1 cellular context compared by ENCODE assay signal in the genomic region with DNA sequence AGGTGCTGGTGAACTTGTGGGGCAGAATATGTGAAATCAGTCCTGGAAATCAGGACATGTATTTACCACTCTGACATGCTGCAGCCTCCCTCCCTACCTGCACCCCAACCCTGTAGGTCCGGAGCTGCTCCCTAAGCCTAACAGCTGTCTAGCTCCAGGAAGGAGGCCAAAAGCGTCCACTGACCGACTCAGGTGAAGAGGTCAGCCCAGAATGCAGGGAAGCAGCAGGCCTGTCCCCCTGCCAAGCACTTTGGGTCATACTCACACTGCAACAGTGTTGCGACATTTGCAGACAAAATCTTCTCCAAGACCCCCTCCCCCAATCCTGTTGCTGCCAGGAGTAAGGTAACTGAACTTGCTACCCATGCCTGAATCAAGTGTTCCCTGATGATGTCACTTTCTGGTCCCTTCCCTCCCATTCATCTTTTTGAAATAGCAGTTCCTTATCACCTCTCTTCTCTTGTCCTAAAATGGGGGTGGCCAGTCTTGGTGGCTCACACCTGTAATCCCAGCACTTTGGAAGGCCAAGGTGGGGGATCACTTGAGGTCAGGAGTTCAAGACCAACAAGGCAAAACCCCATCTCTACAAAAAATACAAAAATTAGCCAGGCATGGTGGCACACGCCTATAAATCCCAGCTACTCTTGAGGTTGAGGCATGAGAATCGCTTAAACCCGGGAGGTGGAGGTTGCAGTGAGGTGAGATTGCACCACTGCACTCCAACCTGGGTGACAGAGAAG.
A peak's percentile ranks its signal among the peaks of the same experiment; 100 is the strongest.
TF ChIP-seq lines count a peak whose summit lies in the region.

No MANE protein-coding gene starts in this region.

TF ChIP-seq in HepG2, 621 proteins besides CTCF, POLR2A, EP300 and RAD21 (continued from another document and continues in another):
- TF ChIP-seq, protein P1, sequence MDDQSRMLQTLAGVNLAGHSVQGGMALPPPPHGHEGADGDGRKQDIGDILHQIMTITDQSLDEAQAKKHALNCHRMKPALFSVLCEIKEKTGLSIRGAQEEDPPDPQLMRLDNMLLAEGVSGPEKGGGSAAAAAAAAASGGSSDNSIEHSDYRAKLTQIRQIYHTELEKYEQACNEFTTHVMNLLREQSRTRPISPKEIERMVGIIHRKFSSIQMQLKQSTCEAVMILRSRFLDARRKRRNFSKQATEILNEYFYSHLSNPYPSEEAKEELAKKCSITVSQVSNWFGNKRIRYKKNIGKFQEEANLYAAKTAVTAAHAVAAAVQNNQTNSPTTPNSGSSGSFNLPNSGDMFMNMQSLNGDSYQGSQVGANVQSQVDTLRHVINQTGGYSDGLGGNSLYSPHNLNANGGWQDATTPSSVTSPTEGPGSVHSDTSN (CRISPR knock-in tag; IDR thresholded peaks at IDR 0.05; ENCODE audit: borderline replicate concordance): no peak
- TF ChIP-seq, protein P2, sequence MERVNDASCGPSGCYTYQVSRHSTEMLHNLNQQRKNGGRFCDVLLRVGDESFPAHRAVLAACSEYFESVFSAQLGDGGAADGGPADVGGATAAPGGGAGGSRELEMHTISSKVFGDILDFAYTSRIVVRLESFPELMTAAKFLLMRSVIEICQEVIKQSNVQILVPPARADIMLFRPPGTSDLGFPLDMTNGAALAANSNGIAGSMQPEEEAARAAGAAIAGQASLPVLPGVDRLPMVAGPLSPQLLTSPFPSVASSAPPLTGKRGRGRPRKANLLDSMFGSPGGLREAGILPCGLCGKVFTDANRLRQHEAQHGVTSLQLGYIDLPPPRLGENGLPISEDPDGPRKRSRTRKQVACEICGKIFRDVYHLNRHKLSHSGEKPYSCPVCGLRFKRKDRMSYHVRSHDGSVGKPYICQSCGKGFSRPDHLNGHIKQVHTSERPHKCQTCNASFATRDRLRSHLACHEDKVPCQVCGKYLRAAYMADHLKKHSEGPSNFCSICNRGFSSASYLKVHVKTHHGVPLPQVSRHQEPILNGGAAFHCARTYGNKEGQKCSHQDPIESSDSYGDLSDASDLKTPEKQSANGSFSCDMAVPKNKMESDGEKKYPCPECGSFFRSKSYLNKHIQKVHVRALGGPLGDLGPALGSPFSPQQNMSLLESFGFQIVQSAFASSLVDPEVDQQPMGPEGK (CRISPR knock-in tag; IDR thresholded peaks at IDR 0.05): 0 out of 2 replicates have a peak, but pooled peaks have one; percentile 12
- TF ChIP-seq THAP11 (CRISPR knock-in tag; IDR thresholded peaks at IDR 0.05) (no peak), ZNF564 (CRISPR knock-in tag; IDR thresholded peaks at IDR 0.05) (no peak), FOXM1 (CRISPR knock-in tag; IDR thresholded peaks at IDR 0.05) (no peak), ZNF138 (CRISPR knock-in tag; IDR thresholded peaks at IDR 0.05; ENCODE audit: low read depth) (no peak), SAP130 (CRISPR knock-in tag; IDR thresholded peaks at IDR 0.05; ENCODE audit: low read depth) (no peak), FOXK1 (CRISPR knock-in tag; IDR thresholded peaks at IDR 0.05; ENCODE audit: borderline replicate concordance, low read depth) (no peak), NFE2L2 (IDR thresholded peaks at IDR 0.05; ENCODE audit: low read length) (no peak), POLR2G (IDR thresholded peaks at IDR 0.05; ENCODE audit: low read depth, low read length) (no peak), HES4 (CRISPR knock-in tag; IDR thresholded peaks at IDR 0.05; ENCODE audit: borderline replicate concordance) (peak; percentile 71; the same call in 1 of the 2 replicates), BCL6 (CRISPR knock-in tag; IDR thresholded peaks at IDR 0.05) (0 out of 2 replicates have a peak, but pooled peaks have one; percentile 8), ZNF547 (CRISPR knock-in tag; IDR thresholded peaks at IDR 0.05) (0 out of 2 replicates have a peak, but pooled peaks have one; percentile 17), SALL2 (CRISPR knock-in tag; IDR thresholded peaks at IDR 0.05) (no peak), ZNF264 (CRISPR knock-in tag; IDR thresholded peaks at IDR 0.05) (no peak), DPF2 (CRISPR knock-in tag; IDR thresholded peaks at IDR 0.05; ENCODE audit: borderline replicate concordance, low read depth) (no peak), ZNF773 (CRISPR knock-in tag; IDR thresholded peaks at IDR 0.05; ENCODE audit: borderline replicate concordance) (no peak), MIXL1 (CRISPR knock-in tag; IDR thresholded peaks at IDR 0.05) (no peak), ZNF251 (CRISPR knock-in tag; IDR thresholded peaks at IDR 0.05) (no peak), ZNF761 (CRISPR knock-in tag; conservative IDR thresholded peaks at IDR 0.05) (no peak), ZNF431 (CRISPR knock-in tag; IDR thresholded peaks at IDR 0.05; ENCODE audit: borderline replicate concordance, low read depth) (0 out of 2 replicates have a peak, but pooled peaks have one; percentile 61), U2AF2 (IDR thresholded peaks at IDR 0.05; ENCODE audit: low read depth, low read length) (no peak)
- TF ChIP-seq, protein P3, sequence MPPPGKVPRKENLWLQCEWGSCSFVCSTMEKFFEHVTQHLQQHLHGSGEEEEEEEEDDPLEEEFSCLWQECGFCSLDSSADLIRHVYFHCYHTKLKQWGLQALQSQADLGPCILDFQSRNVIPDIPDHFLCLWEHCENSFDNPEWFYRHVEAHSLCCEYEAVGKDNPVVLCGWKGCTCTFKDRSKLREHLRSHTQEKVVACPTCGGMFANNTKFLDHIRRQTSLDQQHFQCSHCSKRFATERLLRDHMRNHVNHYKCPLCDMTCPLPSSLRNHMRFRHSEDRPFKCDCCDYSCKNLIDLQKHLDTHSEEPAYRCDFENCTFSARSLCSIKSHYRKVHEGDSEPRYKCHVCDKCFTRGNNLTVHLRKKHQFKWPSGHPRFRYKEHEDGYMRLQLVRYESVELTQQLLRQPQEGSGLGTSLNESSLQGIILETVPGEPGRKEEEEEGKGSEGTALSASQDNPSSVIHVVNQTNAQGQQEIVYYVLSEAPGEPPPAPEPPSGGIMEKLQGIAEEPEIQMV (CRISPR knock-in tag; IDR thresholded peaks at IDR 0.05; ENCODE audit: low read depth): no peak
- TF ChIP-seq, protein P4, sequence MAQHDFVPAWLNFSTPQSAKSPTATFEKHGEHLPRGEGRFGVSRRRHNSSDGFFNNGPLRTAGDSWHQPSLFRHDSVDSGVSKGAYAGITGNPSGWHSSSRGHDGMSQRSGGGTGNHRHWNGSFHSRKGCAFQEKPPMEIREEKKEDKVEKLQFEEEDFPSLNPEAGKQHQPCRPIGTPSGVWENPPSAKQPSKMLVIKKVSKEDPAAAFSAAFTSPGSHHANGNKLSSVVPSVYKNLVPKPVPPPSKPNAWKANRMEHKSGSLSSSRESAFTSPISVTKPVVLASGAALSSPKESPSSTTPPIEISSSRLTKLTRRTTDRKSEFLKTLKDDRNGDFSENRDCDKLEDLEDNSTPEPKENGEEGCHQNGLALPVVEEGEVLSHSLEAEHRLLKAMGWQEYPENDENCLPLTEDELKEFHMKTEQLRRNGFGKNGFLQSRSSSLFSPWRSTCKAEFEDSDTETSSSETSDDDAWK (CRISPR knock-in tag; IDR thresholded peaks at IDR 0.05): no peak
- TF ChIP-seq, protein P5, sequence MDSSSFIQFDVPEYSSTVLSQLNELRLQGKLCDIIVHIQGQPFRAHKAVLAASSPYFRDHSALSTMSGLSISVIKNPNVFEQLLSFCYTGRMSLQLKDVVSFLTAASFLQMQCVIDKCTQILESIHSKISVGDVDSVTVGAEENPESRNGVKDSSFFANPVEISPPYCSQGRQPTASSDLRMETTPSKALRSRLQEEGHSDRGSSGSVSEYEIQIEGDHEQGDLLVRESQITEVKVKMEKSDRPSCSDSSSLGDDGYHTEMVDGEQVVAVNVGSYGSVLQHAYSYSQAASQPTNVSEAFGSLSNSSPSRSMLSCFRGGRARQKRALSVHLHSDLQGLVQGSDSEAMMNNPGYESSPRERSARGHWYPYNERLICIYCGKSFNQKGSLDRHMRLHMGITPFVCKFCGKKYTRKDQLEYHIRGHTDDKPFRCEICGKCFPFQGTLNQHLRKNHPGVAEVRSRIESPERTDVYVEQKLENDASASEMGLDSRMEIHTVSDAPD (CRISPR knock-in tag; IDR thresholded peaks at IDR 0.05): no peak
- TF ChIP-seq, protein P6, sequence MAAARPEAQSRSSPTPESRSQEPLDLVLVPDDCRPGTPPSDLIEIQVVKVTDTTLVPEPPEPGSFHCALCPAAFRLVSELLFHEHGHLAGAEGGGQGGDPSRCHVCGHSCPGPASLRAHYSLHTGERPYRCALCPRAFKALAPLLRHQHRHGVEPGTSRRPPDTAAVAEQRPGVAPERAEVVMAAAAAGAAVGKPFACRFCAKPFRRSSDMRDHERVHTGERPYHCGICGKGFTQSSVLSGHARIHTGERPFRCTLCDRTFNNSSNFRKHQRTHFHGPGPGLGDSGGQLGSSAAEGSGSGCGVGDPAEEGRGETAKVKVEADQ (CRISPR knock-in tag; IDR thresholded peaks at IDR 0.05; ENCODE audit: borderline replicate concordance): 0 out of 2 replicates have a peak, but pooled peaks have one; percentile 73
- TF ChIP-seq, protein P7, sequence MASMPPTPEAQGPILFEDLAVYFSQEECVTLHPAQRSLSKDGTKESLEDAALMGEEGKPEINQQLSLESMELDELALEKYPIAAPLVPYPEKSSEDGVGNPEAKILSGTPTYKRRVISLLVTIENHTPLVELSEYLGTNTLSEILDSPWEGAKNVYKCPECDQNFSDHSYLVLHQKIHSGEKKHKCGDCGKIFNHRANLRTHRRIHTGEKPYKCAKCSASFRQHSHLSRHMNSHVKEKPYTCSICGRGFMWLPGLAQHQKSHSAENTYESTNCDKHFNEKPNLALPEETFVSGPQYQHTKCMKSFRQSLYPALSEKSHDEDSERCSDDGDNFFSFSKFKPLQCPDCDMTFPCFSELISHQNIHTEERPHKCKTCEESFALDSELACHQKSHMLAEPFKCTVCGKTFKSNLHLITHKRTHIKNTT (CRISPR knock-in tag; IDR thresholded peaks at IDR 0.05): no peak
- TF ChIP-seq, protein P8, sequence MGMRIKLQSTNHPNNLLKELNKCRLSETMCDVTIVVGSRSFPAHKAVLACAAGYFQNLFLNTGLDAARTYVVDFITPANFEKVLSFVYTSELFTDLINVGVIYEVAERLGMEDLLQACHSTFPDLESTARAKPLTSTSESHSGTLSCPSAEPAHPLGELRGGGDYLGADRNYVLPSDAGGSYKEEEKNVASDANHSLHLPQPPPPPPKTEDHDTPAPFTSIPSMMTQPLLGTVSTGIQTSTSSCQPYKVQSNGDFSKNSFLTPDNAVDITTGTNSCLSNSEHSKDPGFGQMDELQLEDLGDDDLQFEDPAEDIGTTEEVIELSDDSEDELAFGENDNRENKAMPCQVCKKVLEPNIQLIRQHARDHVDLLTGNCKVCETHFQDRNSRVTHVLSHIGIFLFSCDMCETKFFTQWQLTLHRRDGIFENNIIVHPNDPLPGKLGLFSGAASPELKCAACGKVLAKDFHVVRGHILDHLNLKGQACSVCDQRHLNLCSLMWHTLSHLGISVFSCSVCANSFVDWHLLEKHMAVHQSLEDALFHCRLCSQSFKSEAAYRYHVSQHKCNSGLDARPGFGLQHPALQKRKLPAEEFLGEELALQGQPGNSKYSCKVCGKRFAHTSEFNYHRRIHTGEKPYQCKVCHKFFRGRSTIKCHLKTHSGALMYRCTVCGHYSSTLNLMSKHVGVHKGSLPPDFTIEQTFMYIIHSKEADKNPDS (CRISPR knock-in tag; IDR thresholded peaks at IDR 0.05): peak; percentile 52; the same call in 1 of the 2 replicates
- TF ChIP-seq, protein P9, sequence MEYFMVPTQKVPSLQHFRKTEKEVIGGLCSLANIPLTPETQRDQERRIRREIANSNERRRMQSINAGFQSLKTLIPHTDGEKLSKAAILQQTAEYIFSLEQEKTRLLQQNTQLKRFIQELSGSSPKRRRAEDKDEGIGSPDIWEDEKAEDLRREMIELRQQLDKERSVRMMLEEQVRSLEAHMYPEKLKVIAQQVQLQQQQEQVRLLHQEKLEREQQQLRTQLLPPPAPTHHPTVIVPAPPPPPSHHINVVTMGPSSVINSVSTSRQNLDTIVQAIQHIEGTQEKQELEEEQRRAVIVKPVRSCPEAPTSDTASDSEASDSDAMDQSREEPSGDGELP (IDR thresholded peaks at IDR 0.05; ENCODE audit: borderline replicate concordance, low read depth): peak; percentile 21; the same call in 1 of the 2 replicates
- TF ChIP-seq, protein P10, sequence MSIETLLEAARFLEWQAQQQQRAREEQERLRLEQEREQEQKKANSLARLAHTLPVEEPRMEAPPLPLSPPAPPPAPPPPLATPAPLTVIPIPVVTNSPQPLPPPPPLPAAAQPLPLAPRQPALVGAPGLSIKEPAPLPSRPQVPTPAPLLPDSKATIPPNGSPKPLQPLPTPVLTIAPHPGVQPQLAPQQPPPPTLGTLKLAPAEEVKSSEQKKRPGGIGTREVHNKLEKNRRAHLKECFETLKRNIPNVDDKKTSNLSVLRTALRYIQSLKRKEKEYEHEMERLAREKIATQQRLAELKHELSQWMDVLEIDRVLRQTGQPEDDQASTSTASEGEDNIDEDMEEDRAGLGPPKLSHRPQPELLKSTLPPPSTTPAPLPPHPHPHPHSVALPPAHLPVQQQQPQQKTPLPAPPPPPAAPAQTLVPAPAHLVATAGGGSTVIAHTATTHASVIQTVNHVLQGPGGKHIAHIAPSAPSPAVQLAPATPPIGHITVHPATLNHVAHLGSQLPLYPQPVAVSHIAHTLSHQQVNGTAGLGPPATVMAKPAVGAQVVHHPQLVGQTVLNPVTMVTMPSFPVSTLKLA (IDR thresholded peaks at IDR 0.05): no peak
- TF ChIP-seq, protein P11, sequence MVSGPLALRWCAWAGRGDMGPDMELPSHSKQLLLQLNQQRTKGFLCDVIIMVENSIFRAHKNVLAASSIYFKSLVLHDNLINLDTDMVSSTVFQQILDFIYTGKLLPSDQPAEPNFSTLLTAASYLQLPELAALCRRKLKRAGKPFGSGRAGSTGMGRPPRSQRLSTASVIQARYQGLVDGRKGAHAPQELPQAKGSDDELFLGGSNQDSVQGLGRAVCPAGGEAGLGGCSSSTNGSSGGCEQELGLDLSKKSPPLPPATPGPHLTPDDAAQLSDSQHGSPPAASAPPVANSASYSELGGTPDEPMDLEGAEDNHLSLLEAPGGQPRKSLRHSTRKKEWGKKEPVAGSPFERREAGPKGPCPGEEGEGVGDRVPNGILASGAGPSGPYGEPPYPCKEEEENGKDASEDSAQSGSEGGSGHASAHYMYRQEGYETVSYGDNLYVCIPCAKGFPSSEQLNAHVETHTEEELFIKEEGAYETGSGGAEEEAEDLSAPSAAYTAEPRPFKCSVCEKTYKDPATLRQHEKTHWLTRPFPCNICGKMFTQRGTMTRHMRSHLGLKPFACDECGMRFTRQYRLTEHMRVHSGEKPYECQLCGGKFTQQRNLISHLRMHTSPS (CRISPR knock-in tag; IDR thresholded peaks at IDR 0.05; ENCODE audit: low read depth): no peak
- TF ChIP-seq, protein P12, sequence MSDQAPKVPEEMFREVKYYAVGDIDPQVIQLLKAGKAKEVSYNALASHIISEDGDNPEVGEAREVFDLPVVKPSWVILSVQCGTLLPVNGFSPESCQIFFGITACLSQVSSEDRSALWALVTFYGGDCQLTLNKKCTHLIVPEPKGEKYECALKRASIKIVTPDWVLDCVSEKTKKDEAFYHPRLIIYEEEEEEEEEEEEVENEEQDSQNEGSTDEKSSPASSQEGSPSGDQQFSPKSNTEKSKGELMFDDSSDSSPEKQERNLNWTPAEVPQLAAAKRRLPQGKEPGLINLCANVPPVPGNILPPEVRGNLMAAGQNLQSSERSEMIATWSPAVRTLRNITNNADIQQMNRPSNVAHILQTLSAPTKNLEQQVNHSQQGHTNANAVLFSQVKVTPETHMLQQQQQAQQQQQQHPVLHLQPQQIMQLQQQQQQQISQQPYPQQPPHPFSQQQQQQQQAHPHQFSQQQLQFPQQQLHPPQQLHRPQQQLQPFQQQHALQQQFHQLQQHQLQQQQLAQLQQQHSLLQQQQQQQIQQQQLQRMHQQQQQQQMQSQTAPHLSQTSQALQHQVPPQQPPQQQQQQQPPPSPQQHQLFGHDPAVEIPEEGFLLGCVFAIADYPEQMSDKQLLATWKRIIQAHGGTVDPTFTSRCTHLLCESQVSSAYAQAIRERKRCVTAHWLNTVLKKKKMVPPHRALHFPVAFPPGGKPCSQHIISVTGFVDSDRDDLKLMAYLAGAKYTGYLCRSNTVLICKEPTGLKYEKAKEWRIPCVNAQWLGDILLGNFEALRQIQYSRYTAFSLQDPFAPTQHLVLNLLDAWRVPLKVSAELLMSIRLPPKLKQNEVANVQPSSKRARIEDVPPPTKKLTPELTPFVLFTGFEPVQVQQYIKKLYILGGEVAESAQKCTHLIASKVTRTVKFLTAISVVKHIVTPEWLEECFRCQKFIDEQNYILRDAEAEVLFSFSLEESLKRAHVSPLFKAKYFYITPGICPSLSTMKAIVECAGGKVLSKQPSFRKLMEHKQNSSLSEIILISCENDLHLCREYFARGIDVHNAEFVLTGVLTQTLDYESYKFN (CRISPR knock-in tag; conservative IDR thresholded peaks at IDR 0.05): no peak
